ENCODE assay signal across 13 cellular contexts in the genomic region with DNA sequence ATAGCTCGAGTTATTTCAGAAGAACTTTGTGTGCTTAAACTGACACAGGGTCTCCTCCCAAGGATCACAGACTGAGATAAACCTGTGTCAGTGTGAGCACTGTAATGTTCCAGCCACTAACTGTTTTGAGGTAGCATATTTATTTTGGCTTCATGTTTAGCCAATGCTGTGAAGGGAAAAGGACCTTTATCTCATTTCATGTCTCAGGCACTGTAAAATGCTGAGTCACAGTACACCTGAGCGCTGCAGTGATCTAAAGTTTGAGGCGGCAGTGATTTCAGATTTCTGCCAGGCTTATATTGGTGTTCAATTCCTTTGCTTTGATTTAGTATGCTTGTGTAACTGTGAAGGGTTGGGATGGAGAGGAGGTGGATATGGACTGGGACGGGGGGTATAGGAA. TPM values are rescaled to one million over a fixed set of nuclear protein-coding genes. Genes with fewer than 3 reads are reported as not detected.
DNase-seq lines count a peak whose midpoint lies in the region; ATAC-seq and TF ChIP-seq lines count a peak whose summit lies in the region.
"Had no signal": no experiment of that assay in that cellular context is flagged by ENCODE, and none has a peak within 500 bp of the region (broad histone marks: within the 10 kb centered on the region; RNA-seq: fewer than 3 reads in every experiment).

No MANE protein-coding gene starts in this region.

- no peak overlapping the region for H4K8ac ChIP-seq in IMR-90 (ENCODE audit: low read depth in 2 of 2, low read length in 2 of 2)

- no peak overlapping the region for H3K4ac ChIP-seq in IMR-90 (ENCODE audit: low read depth, low read length)

- no peak overlapping the region for H3K4me3 ChIP-seq in IMR-90 (ENCODE audit: insufficient read depth, low read depth, low read length)
- H3K4me3 ChIP-seq: sigmoid colon, SK-N-MC had no signal

- H4K91ac ChIP-seq in IMR-90 (ENCODE audit: insufficient read depth, low read depth, low read length), result no peak overlapping the region

- H4K20me1 ChIP-seq in IMR-90 (ENCODE audit: insufficient read depth, low read length), result peaks cover 15% of the 10 kb centered on the region

- H3K9me1 ChIP-seq in IMR-90 (ENCODE audit: insufficient read depth, low read length), result peaks cover 5% of the 10 kb centered on the region; the same call in 1 of the 2 replicates

- in situ Hi-C loops in IMR-90 (cut with MboI; ENCODE audit: low sequenced_read_pairs), result no loop called here

- H2BK15ac ChIP-seq in IMR-90 (ENCODE audit: low read depth, low read length), result no peak overlapping the region

- H3K9ac ChIP-seq in IMR-90 (ENCODE audit: low read depth, low read length), result no peak overlapping the region

- H3K27me3 ChIP-seq in IMR-90 (ENCODE audit: control insufficient read depth, insufficient read depth, low read length), result no peaks in the 10 kb centered on the region
- H3K27me3 ChIP-seq: sigmoid colon had no signal

- H3K4me1 ChIP-seq in IMR-90 (ENCODE audit: control insufficient read depth, insufficient read depth, low read length), result peaks cover 8% of the 10 kb centered on the region

- ATAC-seq in IMR-90 (ENCODE audit: low read depth), result no peak
- ATAC-seq in activated naive CD8-positive, alpha-beta T cell treated with anti-CD3 and anti-CD28 coated beads, Interleukin-2, amount 50 U/mL, for 24 hours, result no peak

- BruUV-seq in IMR-90 (replicated peaks; lab: Mats Ljungman, UMichigan), result no TSS peak

- no peak overlapping the region for H2AFZ ChIP-seq in IMR-90 (replicated peaks; ENCODE audit: low read length, poor library complexity)

- H2BK20ac ChIP-seq in IMR-90 (ENCODE audit: low read depth, low read length), result no peak overlapping the region

- no peaks in the 10 kb centered on the region; the same call in 1 of the 2 replicates for H3K36me3 ChIP-seq in IMR-90 (ENCODE audit: control insufficient read depth, insufficient read depth, low read length)
- H3K36me3 ChIP-seq: sigmoid colon had no signal

- DNase-seq in DMS53 (lab: John Stamatoyannopoulos, UW), result peak; percentile 35
- DNase-seq in DMS53 treated with DMSO at 0.1 percent for 48 hours (lab: John Stamatoyannopoulos, UW; ENCODE audit: unreplicated experiment), result no peak
- DNase-seq in IMR-90, result no peak
- DNase-seq in activated naive CD8-positive, alpha-beta T cell treated with anti-CD3 and anti-CD28 coated beads, Interleukin-2, amount 50 U/mL, for 24 hours, result no peak
- DNase-seq in osteocyte (ENCODE audit: extremely low spot score, unreplicated experiment), result peak; percentile 7
- no peak for DNase-seq in hepatic stellate cell (ENCODE audit: low spot score)
- DNase-seq in NCI-H1417 treated with DMSO at 0.1 percent for 48 hours (lab: John Stamatoyannopoulos, UW), result no peak
- DNase-seq in glomerular visceral epithelial cell (ENCODE audit: extremely low spot score), result no peak
- DNase-seq: 8988T, HCEC 1CT, NCI-H1694 treated with DMSO at 0.1 percent for 48 hours, sigmoid colon had no signal

- intact Hi-C loops in IMR-90 (cut with micrococcal nuclease), result no loop called here

- H3K9me3 Mint-ChIP-seq in activated naive CD8-positive, alpha-beta T cell treated with anti-CD3 and anti-CD28 coated beads, Interleukin-2, amount 50 U/mL, for 24 hours, result no peaks in the 10 kb centered on the region
- no peaks in the 10 kb centered on the region for H3K9me3 Mint-ChIP-seq in osteocyte (ENCODE audit: unreplicated experiment)

- dilution Hi-C loops in IMR-90 (cut with HindIII; ENCODE audit: low sequenced_read_pairs, unreplicated experiment), result no loop called here

- H3K4me3 Mint-ChIP-seq in activated naive CD8-positive, alpha-beta T cell treated with anti-CD3 and anti-CD28 coated beads, Interleukin-2, amount 50 U/mL, for 24 hours, result peak overlapping the region; percentile 48
- no peak overlapping the region for H3K4me3 Mint-ChIP-seq in osteocyte (ENCODE audit: unreplicated experiment)

- H3K14ac ChIP-seq in IMR-90 (replicated peaks; ENCODE audit: low read depth, low read length), result no peak overlapping the region

- no peak overlapping the region for H3K27ac ChIP-seq in IMR-90 (ENCODE audit: insufficient read depth, low read length)
- H3K27ac ChIP-seq: sigmoid colon, SK-N-MC had no signal

- TF ChIP-seq RAD21 in IMR-90 (IDR thresholded peaks at IDR 0.05; ENCODE audit: low read length), result no peak

- H3K4me2 ChIP-seq in IMR-90 (ENCODE audit: low read depth, low read length), result no peak overlapping the region

- TF ChIP-seq CTCF in IMR-90 (conservative IDR thresholded peaks at IDR 0.05; ENCODE audit: low read depth, low read length) (no peak), osteocyte (IDR thresholded peaks at IDR 0.05) (no peak)

- TF ChIP-seq POLR2A in IMR-90 (IDR thresholded peaks at IDR 0.05; ENCODE audit: low read depth, low read length), result no peak

- peak overlapping the region; percentile 89 for H3K27ac Mint-ChIP-seq in activated naive CD8-positive, alpha-beta T cell treated with anti-CD3 and anti-CD28 coated beads, Interleukin-2, amount 50 U/mL, for 24 hours
- H3K27ac Mint-ChIP-seq in osteocyte (ENCODE audit: unreplicated experiment), result no peak overlapping the region

- H2AK9ac ChIP-seq in IMR-90 (replicated peaks; ENCODE audit: low read depth, low read length, poor library complexity), result no peak overlapping the region

- CTCF ChIA-PET in IMR-90 (lab: Yijun Ruan, JAX), result no interaction called here

- H3K18ac ChIP-seq in IMR-90 (ENCODE audit: low read depth, low read length), result no peak overlapping the region

- no peak overlapping the region for H3K23ac ChIP-seq in IMR-90 (ENCODE audit: low read depth, low read length)

- no peak overlapping the region for H2BK5ac ChIP-seq in IMR-90 (ENCODE audit: low read depth, low read length, poor library complexity, severe bottlenecking)

- H3K9me3 ChIP-seq in IMR-90 (ENCODE audit: control insufficient read depth, insufficient read depth, low read length), result no peaks in the 10 kb centered on the region
- H3K9me3 ChIP-seq: sigmoid colon had no signal

- peaks cover 0 to 18% of the 10 kb centered on the region in 2 experiments for H3K79me1 ChIP-seq in IMR-90 (ENCODE audit: low read depth in 1 of 2, low read length in 2 of 2)

- H3K56ac ChIP-seq in IMR-90 (ENCODE audit: extremely low read depth, insufficient read depth, low read length), result no peak overlapping the region

- 80% methylated on average over 1 of the region's 4 CpGs; no CpG with 5 or more reads in 1 of the 2 experiments for WGBS in IMR-90 (ENCODE audit: extremely low coverage in 2 of 2, insufficient read length in 1 of 2), 2 experiments

- H3K4me1 Mint-ChIP-seq in activated naive CD8-positive, alpha-beta T cell treated with anti-CD3 and anti-CD28 coated beads, Interleukin-2, amount 50 U/mL, for 24 hours, result peaks cover 44% of the 10 kb centered on the region
- peaks cover 17% of the 10 kb centered on the region for H3K4me1 Mint-ChIP-seq in osteocyte (ENCODE audit: unreplicated experiment)

- no peak overlapping the region for H2BK120ac ChIP-seq in IMR-90 (ENCODE audit: low read depth, low read length)

- no peak overlapping the region for H4K5ac ChIP-seq in IMR-90 (ENCODE audit: low read depth, low read length)

- H3K36me3 Mint-ChIP-seq in activated naive CD8-positive, alpha-beta T cell treated with anti-CD3 and anti-CD28 coated beads, Interleukin-2, amount 50 U/mL, for 24 hours (ENCODE audit: low read depth), result peaks cover 10% of the 10 kb centered on the region
- H3K36me3 Mint-ChIP-seq in osteocyte (ENCODE audit: unreplicated experiment), result peaks cover 2% of the 10 kb centered on the region

- H2AK5ac ChIP-seq in IMR-90 (ENCODE audit: low read depth, low read length), result no peak overlapping the region

- POLR2A ChIA-PET in IMR-90 (lab: Charles Lee; ENCODE audit: unreplicated experiment), result no interaction called here

- H3K27me3 Mint-ChIP-seq in activated naive CD8-positive, alpha-beta T cell treated with anti-CD3 and anti-CD28 coated beads, Interleukin-2, amount 50 U/mL, for 24 hours, result no peaks in the 10 kb centered on the region
- H3K27me3 Mint-ChIP-seq in osteocyte (ENCODE audit: unreplicated experiment), result no peaks in the 10 kb centered on the region

TF ChIP-seq in IMR-90, 13 proteins besides CTCF, POLR2A, EP300 and RAD21:
- no peak for TF ChIP-seq RCOR1 (IDR thresholded peaks at IDR 0.05; ENCODE audit: insufficient replicate concordance, low read length)
- no peak for TF ChIP-seq MAFK (IDR thresholded peaks at IDR 0.05; ENCODE audit: low read depth, low read length)
- TF ChIP-seq FOS (IDR thresholded peaks at IDR 0.05; ENCODE audit: low read depth, low read length), result no peak
- TF ChIP-seq SMC3 (IDR thresholded peaks at IDR 0.05; ENCODE audit: low read depth, low read length), result no peak
- TF ChIP-seq, protein P1, sequence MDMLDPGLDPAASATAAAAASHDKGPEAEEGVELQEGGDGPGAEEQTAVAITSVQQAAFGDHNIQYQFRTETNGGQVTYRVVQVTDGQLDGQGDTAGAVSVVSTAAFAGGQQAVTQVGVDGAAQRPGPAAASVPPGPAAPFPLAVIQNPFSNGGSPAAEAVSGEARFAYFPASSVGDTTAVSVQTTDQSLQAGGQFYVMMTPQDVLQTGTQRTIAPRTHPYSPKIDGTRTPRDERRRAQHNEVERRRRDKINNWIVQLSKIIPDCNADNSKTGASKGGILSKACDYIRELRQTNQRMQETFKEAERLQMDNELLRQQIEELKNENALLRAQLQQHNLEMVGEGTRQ (IDR thresholded peaks at IDR 0.05; ENCODE audit: low read depth, low read length), result no peak
- peak; percentile 84 for TF ChIP-seq NFE2L2 (IDR thresholded peaks at IDR 0.05; ENCODE audit: low read depth, low read length)
- no peak for TF ChIP-seq BHLHE40 (IDR thresholded peaks at IDR 0.05; ENCODE audit: low read depth, low read length)
TF ChIP-seq in IMR-90: peak in this region for 1.

RNA-seq across cellular contexts. Expression of a gene that starts 3.1 kb away (rescaled TPM):
- 53.9 and 109 TPM in 2 replicates for total RNA-seq in IMR-90 (2012; rRNA removed)
- polyA plus RNA-seq in IMR-90 (2012; rRNA removed), result 13.1 and 18.6 TPM in 2 replicates
- 2.8 and 3.6 TPM in 2 replicates for polyA plus RNA-seq in IMR-90 (2012; cell fraction: cytosol; rRNA removed)
- 1.5 and 9.1 TPM in 2 replicates for polyA plus RNA-seq in IMR-90 (2012; cell fraction: nucleus; rRNA removed; ENCODE audit: low replicate concordance)
- 60.2 and 63.5 TPM in 2 replicates for total RNA-seq in osteocyte

Comparison
In these comparisons a context has a peak if more than half of its experiments do, and no peak if none do; other contexts are left out.
1. DNase-seq: peak in DMS53 (single experiment) and osteocyte (single experiment); none in DMS53 treated with DMSO at 0.1 percent for 48 hours (single experiment), IMR-90 (single experiment), activated naive CD8-positive, alpha-beta T cell treated with anti-CD3 and anti-CD28 coated beads, Interleukin-2, amount 50 U/mL, for 24 hours (single experiment), hepatic stellate cell (single experiment), NCI-H1417 treated with DMSO at 0.1 percent for 48 hours (single experiment) and glomerular visceral epithelial cell (single experiment).